ENCODE assay signal across 8 cellular contexts in the genomic region with DNA sequence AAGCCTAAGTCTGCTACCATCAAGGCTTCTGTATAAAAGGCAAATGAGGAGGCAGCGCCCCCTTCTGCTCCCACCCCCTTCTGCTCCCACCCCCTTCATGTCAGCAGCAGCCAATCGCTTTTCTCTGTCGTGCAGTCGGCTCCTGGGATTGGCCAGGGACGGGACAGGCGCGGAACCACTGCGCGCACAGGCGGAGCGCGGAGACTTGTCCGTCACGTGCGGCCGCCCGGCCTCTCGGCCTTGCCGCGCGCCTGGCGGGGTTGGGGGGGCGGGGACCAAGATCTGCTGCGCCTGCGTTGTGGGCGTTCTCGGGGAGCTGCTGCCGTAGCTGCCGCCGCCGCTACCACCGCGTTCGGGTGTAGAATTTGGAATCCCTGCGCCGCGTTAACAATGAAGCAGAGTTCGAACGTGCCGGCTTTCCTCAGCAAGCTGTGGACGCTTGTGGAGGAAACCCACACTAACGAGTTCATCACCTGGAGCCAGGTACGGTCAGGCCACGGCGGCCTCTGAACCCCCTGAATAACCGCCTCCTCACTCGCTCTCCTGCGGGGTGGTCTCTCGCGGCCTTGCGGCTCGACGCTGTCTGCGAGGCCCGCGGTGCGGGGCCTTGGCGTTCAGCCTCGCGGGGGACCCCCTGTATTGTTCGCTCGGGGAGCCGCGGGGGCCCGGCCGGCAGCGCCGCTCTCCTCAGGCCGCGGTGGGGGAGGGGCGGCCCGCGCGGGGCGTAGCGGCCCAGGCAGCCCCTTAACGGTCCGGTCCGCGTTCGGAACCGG. TPM values are rescaled to one million over a fixed set of nuclear protein-coding genes. Genes with fewer than 3 reads are reported as not detected.
DNase-seq lines count a peak whose midpoint lies in the region; ATAC-seq, FAIRE-seq and TF ChIP-seq lines count a peak whose summit lies in the region.

Gene HSF2 (plus strand): TSS at position 305 of the 773 bp plus-strand sequence. CDS start 86 bp downstream, at position 391.

- peaks cover 2% of the 10 kb centered on the region; the same call in 1 of the 2 replicates for H3K36me3 ChIP-seq in BE2C

- TF ChIP-seq CTCF in BE2C (IDR thresholded peaks at IDR 0.05; ENCODE audit: low read depth, low read length) (peak; percentile 15; the same call in 1 of the 2 replicates), coronary artery (IDR thresholded peaks at IDR 0.05) (peak; percentile 16)

- FAIRE-seq in GM19239 (lab: Jason Lieb, UNC): peak; percentile 98

- peaks cover 7% of the 10 kb centered on the region for H3K4me1 ChIP-seq in BE2C

- H3K4me3 ChIP-seq in BE2C (ENCODE audit: low read depth, low read length) (peak within 1 kb of the TSS; percentile 95), coronary artery (peak within 1 kb of the TSS; percentile 97)

- H3K27me3 ChIP-seq in BE2C: no peaks in the 10 kb centered on the region

- H3K27ac ChIP-seq in coronary artery: peak within 1 kb of the TSS; percentile 89

- DNase-seq in BE2C (peak; percentile 97), GM19239 (ENCODE audit: insufficient read length, low spot score) (peak; percentile 79), NCI-H524 treated with DMSO at 0.1 percent for 48 hours (lab: John Stamatoyannopoulos, UW) (peak; percentile 64), coronary artery (ENCODE audit: low spot score) (peak; percentile 99), left kidney (ENCODE audit: low read depth, low spot score) (peak; percentile 99)
- DNase-seq in activated CD4-positive, alpha-beta T cell treated with anti-CD3 and anti-CD28 coated beads for 48 hours: peak; percentile 95
- peak; percentile 91 to 93 for DNase-seq in stimulated activated CD4-positive, alpha-beta T cell treated with anti-CD3 and anti-CD28 coated beads, Interleukin-2, amount 100 ng/mL, for 24 hours

- no peaks in the 10 kb centered on the region for H3K9me3 ChIP-seq in BE2C

- peak; percentile 100 for ATAC-seq in HG03457 (IDR thresholded peaks at IDR 0.05; ENCODE audit: unreplicated experiment)

RNA-seq across cellular contexts. Expression of gene HSF2, which starts in this region (rescaled TPM):
- 22.2 TPM for polyA plus RNA-seq in BE2C (2012; ENCODE audit: insufficient read depth, insufficient read length, low read depth)

Comparison
In these comparisons a context has a peak if more than half of its experiments do, and no peak if none do; other contexts are left out.
1. Peak in every context shown above with its lines: DNase-seq, ATAC-seq, H3K4me3 ChIP-seq and H3K27ac ChIP-seq.